1 cellular context compared by ENCODE assay signal in genomic region chr4:99947608-99948007, GRCh38.
TF ChIP-seq lines count a peak whose summit lies in the region.

No MANE protein-coding gene starts in this region.

TF ChIP-seq in HCT116, 20 proteins besides CTCF, POLR2A, EP300 and RAD21 (continued from another document):
- TF ChIP-seq REST (IDR thresholded peaks at IDR 0.05; ENCODE audit: low read depth) (no peak), ELF1 (IDR thresholded peaks at IDR 0.05; ENCODE audit: borderline replicate concordance, low read depth) (no peak)
TF ChIP-seq in HCT116: peak in this region for 0.
